10 cellular contexts compared by ENCODE assay signal in genomic region chrX:154366666-154367055, GRCh38. TPM values are rescaled to one million over a fixed set of nuclear protein-coding genes. Genes with fewer than 3 reads are reported as not detected.
DNase-seq lines count a peak whose midpoint lies in the region; ATAC-seq and TF ChIP-seq lines count a peak whose summit lies in the region.
"Had no signal": no experiment of that assay in that cellular context is flagged by ENCODE, and none has a peak within 500 bp of the region (broad histone marks: within the 10 kb centered on the region; RNA-seq: fewer than 3 reads in every experiment).

No MANE protein-coding gene starts in this region.

- 0 out of 2 replicates have a peak overlapping the region, but pooled peaks have one; percentile 6 for H3K9ac ChIP-seq in HUES64 (ENCODE audit: low read depth, low read length)

- no peak overlapping the region for H3K4me3 Mint-ChIP-seq in activated T-cell treated with anti-CD3 and anti-CD28 coated beads, Interleukin-2, amount 50 U/mL, for 72 hours

- H3K27ac ChIP-seq in HUES64 (ENCODE audit: low read depth, low read length) (peak overlapping the region; percentile 52; the same call in 1 of the 2 replicates), esophagus muscularis mucosa (replicated peaks in 1 of 4) (peak overlapping the region; percentile 96 to 97 (median 97)), sigmoid colon (peak overlapping the region; percentile 98 to 99 (median 98))

- no peaks in the 10 kb centered on the region for H3K9me3 Mint-ChIP-seq in activated T-cell treated with anti-CD3 and anti-CD28 coated beads, Interleukin-2, amount 50 U/mL, for 72 hours

- no peak overlapping the region for H3K27ac Mint-ChIP-seq in activated T-cell treated with anti-CD3 and anti-CD28 coated beads, Interleukin-2, amount 50 U/mL, for 72 hours

- TF ChIP-seq CTCF in esophagus muscularis mucosa (IDR thresholded peaks at IDR 0.05) (no peak), sigmoid colon (IDR thresholded peaks at IDR 0.05) (no peak)

- H3K36me3 ChIP-seq in HUES64 (ENCODE audit: insufficient read depth, low read length) (peaks cover 71% of the 10 kb centered on the region), esophagus muscularis mucosa (peaks cover 44 to 77% (median 71%) of the 10 kb centered on the region in 4 donors), sigmoid colon (peaks cover 43 to 87% (median 70%) of the 10 kb centered on the region in 4 donors)

- WGBS in HUES64: 98% methylated on average over 11 of the region's 11 CpGs
- whole genome bisulfite sequencing in esophagus muscularis mucosa: 73% methylated on average over 11 of the region's 11 CpGs
- 88 to 89% methylated on average over 11 of the region's 11 CpGs for WGBS in sigmoid colon, 2 donors

- H3K9me3 ChIP-seq in HUES64 (ENCODE audit: insufficient read depth, low read depth, low read length) (no peaks in the 10 kb centered on the region), esophagus muscularis mucosa (no peaks in the 10 kb centered on the region), sigmoid colon (no peaks in the 10 kb centered on the region)
- H3K9me3 ChIP-seq: lower lobe of right lung had no signal

- H3K4me1 ChIP-seq in HUES64 (ENCODE audit: insufficient read depth, low read length) (no peaks in the 10 kb centered on the region), esophagus muscularis mucosa (peaks cover 27 to 64% (median 62%) of the 10 kb centered on the region in 4 donors), sigmoid colon (peaks cover 0 to 65% (median 46%) of the 10 kb centered on the region in 4 donors)

- H3K4me3 ChIP-seq in HUES64 (ENCODE audit: low read length) (no peak overlapping the region), esophagus muscularis mucosa (peak overlapping the region; percentile 1 to 75 (median 38)), sigmoid colon (peak overlapping the region in 3 of 4 donors; percentile 77 to 80 (median 78))
- H3K4me3 ChIP-seq: lower lobe of right lung had no signal

- intact Hi-C loops in esophagus muscularis mucosa (cut with DNase I) (no loop called here), sigmoid colon (cut with DNase I) (no loop called here)

- peaks cover 8% of the 10 kb centered on the region for H3K4me1 Mint-ChIP-seq in activated T-cell treated with anti-CD3 and anti-CD28 coated beads, Interleukin-2, amount 50 U/mL, for 72 hours (ENCODE audit: low read depth)

- no peak for TF ChIP-seq EP300 in esophagus muscularis mucosa (IDR thresholded peaks at IDR 0.05)
- TF ChIP-seq EP300 in sigmoid colon (IDR thresholded peaks at IDR 0.05): no peak

- H3K27me3 Mint-ChIP-seq in activated T-cell treated with anti-CD3 and anti-CD28 coated beads, Interleukin-2, amount 50 U/mL, for 72 hours (ENCODE audit: low read depth): no peaks in the 10 kb centered on the region

- H3K27me3 ChIP-seq in HUES64 (ENCODE audit: insufficient read depth, low read length): no peaks in the 10 kb centered on the region
- no peaks in the 10 kb centered on the region for H3K27me3 ChIP-seq in esophagus muscularis mucosa
- no peaks in the 10 kb centered on the region for H3K27me3 ChIP-seq in sigmoid colon

- H3K36me3 Mint-ChIP-seq in activated T-cell treated with anti-CD3 and anti-CD28 coated beads, Interleukin-2, amount 50 U/mL, for 72 hours (ENCODE audit: insufficient read depth in 2 of 2): peaks cover 8 to 9% of the 10 kb centered on the region in 2 donors

- no peak for ATAC-seq in GM19467 (IDR thresholded peaks at IDR 0.05; ENCODE audit: unreplicated experiment)
- ATAC-seq in activated T-cell treated with anti-CD3 and anti-CD28 coated beads, Interleukin-2, amount 50 U/mL, for 72 hours (replicated peaks in 1 of 2): no peak
- no peak for ATAC-seq in HG03520 (IDR thresholded peaks at IDR 0.05; ENCODE audit: unreplicated experiment)
- ATAC-seq: lower lobe of right lung had no signal

- DNase-seq in esophagus muscularis mucosa (ENCODE audit: extremely low spot score): no peak
- no peak for DNase-seq in sigmoid colon
- DNase-seq in activated T-cell treated with anti-CD3 and anti-CD28 coated beads, Interleukin-2, amount 50 U/mL, for 72 hours: no peak
- DNase-seq: activated CD4-positive, alpha-beta T cell treated with anti-CD3 and anti-CD28 coated beads for 1 hour; cerebellar nuclear complex; lower lobe of right lung; NCI-H748 treated with DMSO at 0.1 percent for 48 hours had no signal

- TF ChIP-seq POLR2A in esophagus muscularis mucosa (IDR thresholded peaks at IDR 0.05; ENCODE audit: low read depth) (no peak), sigmoid colon (IDR thresholded peaks at IDR 0.05) (no peak)

RNA-seq across cellular contexts. Expression of gene FLNA, which starts 7.8 kb away (rescaled TPM):
- 558 TPM for polyA plus RNA-seq in HUES64 (2013, experiment 1 of 2)
- polyA plus RNA-seq in HUES64 (2013, experiment 2 of 2): 531 TPM
- over 10,000 TPM in 3 of 4 donors, 1,000 to 10,000 TPM in 1; 8,941 to 16,544 (median 12,362) TPM for total RNA-seq in esophagus muscularis mucosa
- 1,000 to 10,000 TPM; 2,494 to 9,435 (median 5,341) TPM for total RNA-seq in sigmoid colon
- polyA plus RNA-seq in sigmoid colon: 100 to 1,000 TPM in 1 of 3 donors, 10 to 100 TPM in 2; 27.0 to 442 (median 42.0) TPM
- 100 to 1,000 TPM; 755 to 777 TPM for total RNA-seq in activated T-cell treated with anti-CD3 and anti-CD28 coated beads, Interleukin-2, amount 50 U/mL, for 72 hours

RNA-seq across cellular contexts. Expression of gene EMD, which starts 12.4 kb away (rescaled TPM):
- 78.8 TPM for polyA plus RNA-seq in HUES64 (2013, experiment 1 of 2)
- 81.5 TPM for polyA plus RNA-seq in HUES64 (2013, experiment 2 of 2)
- 10 to 100 TPM; 37.0 to 64.7 (median 57.7) TPM for total RNA-seq in esophagus muscularis mucosa
- total RNA-seq in sigmoid colon: 10 to 100 TPM; 44.3 to 66.8 (median 48.6) TPM
- polyA plus RNA-seq in sigmoid colon: 10 to 100 TPM; 40.7 to 87.9 (median 42.6) TPM
- total RNA-seq in activated T-cell treated with anti-CD3 and anti-CD28 coated beads, Interleukin-2, amount 50 U/mL, for 72 hours: 10 to 100 TPM; 91.0 to 92.9 TPM

RNA-seq across cellular contexts. Expression of gene RPL10, which starts 31.5 kb away (rescaled TPM):
- polyA plus RNA-seq in HUES64 (2013, experiment 1 of 2): 2,446 TPM
- polyA plus RNA-seq in HUES64 (2013, experiment 2 of 2): 2,506 TPM
- 1,000 to 10,000 TPM; 2,150 to 7,554 (median 4,519) TPM for total RNA-seq in esophagus muscularis mucosa
- 1,000 to 10,000 TPM; 3,138 to 8,651 (median 6,770) TPM for total RNA-seq in sigmoid colon
- 1,000 to 10,000 TPM; 4,760 to 8,094 (median 5,003) TPM for polyA plus RNA-seq in sigmoid colon
- 1,000 to 10,000 TPM; 3,958 to 4,635 TPM for total RNA-seq in activated T-cell treated with anti-CD3 and anti-CD28 coated beads, Interleukin-2, amount 50 U/mL, for 72 hours

RNA-seq across cellular contexts. Expression of gene DNASE1L1, which starts 42.4 kb away (rescaled TPM):
- 6.3 TPM for polyA plus RNA-seq in HUES64 (2013, experiment 1 of 2)
- polyA plus RNA-seq in HUES64 (2013, experiment 2 of 2): 7.5 TPM
- total RNA-seq in esophagus muscularis mucosa: 10 to 100 TPM; 19.9 to 24.3 (median 22.6) TPM
- 10 to 100 TPM; 10.9 to 21.8 (median 16.6) TPM for total RNA-seq in sigmoid colon
- 10 to 100 TPM; 15.5 to 25.7 (median 17.4) TPM for polyA plus RNA-seq in sigmoid colon
- 10 to 100 TPM in 1 of 2 donors, 1 to 10 TPM in 1; 9.3 to 11.4 TPM for total RNA-seq in activated T-cell treated with anti-CD3 and anti-CD28 coated beads, Interleukin-2, amount 50 U/mL, for 72 hours

RNA-seq across cellular contexts. Expression of gene TAFAZZIN, which starts 44.7 kb away (rescaled TPM):
- 11.5 TPM for polyA plus RNA-seq in HUES64 (2013, experiment 1 of 2)
- polyA plus RNA-seq in HUES64 (2013, experiment 2 of 2): 20.0 TPM
- total RNA-seq in esophagus muscularis mucosa (10 to 100 TPM; 18.6 to 43.6 (median 32.5) TPM), sigmoid colon (10 to 100 TPM; 35.7 to 58.2 (median 36.6) TPM)
- 10 to 100 TPM in 1 of 3 donors, 1 to 10 TPM in 2; 8.4 to 48.0 (median 9.2) TPM for polyA plus RNA-seq in sigmoid colon
- 100 to 1,000 TPM in 1 of 2 donors, 10 to 100 TPM in 1; 89.0 to 106 TPM for total RNA-seq in activated T-cell treated with anti-CD3 and anti-CD28 coated beads, Interleukin-2, amount 50 U/mL, for 72 hours
